9 cellular contexts compared by ENCODE assay signal in the genomic region with DNA sequence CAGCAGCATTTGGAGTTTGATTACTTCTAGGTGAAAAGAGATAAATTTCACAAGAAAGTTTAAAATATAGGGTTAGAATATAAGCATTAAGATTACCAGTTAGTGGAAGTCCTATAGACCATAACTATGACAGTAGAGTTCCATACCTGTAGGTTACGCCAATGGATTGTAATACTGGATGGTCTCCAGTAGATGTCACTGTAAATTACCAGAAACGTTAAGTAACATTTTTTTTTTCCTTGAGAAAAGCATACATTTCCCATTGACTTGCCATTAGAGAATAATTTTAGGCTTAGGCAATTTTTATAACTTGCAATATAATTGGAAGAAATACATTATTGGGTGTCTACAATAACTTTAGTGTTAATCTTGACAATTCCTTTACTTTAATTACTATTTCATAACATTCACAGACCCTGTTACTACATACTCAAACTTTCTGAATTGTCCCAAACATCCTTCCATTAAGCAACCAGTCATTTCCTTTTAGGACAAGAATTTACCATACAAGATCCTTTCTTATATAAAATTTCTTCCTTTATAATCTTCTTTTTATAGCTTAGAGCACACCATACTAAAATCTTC.
DNase-seq lines count a peak whose midpoint lies in the region; ATAC-seq and TF ChIP-seq lines count a peak whose summit lies in the region.
"Had no signal": no experiment of that assay in that cellular context is flagged by ENCODE, and none has a peak within 500 bp of the region (broad histone marks: within the 10 kb centered on the region; RNA-seq: fewer than 3 reads in every experiment).

No MANE protein-coding gene starts in this region.

- POLR2A ChIA-PET in CD4-positive, alpha-beta T cell (lab: Charles Lee) = no interaction called here

- no peak overlapping the region for H3K27ac Mint-ChIP-seq in CD4-positive, alpha-beta T cell
- H3K27ac Mint-ChIP-seq: memory B cell had no signal

- ATAC-seq in CD4-positive, alpha-beta T cell (ENCODE audit: poor library complexity) = no peak
- ATAC-seq in GM19035 (IDR thresholded peaks at IDR 0.05; ENCODE audit: unreplicated experiment) (peak; percentile 66), aorta (ENCODE audit: low FRiP score) (no peak)

- H3K9me3 ChIP-seq in CD4-positive, alpha-beta T cell (ENCODE audit: control insufficient read depth, low read length) = no peaks in the 10 kb centered on the region
- no peaks in the 10 kb centered on the region for H3K9me3 ChIP-seq in aorta (ENCODE audit: control insufficient read depth, low read length)

- no peak overlapping the region for H3K4me3 Mint-ChIP-seq in CD4-positive, alpha-beta T cell
- H3K4me3 Mint-ChIP-seq: memory B cell had no signal

- CTCF ChIA-PET in CD4-positive, alpha-beta T cell (lab: Charles Lee) = no interaction called here

- peak; percentile 16 for TF ChIP-seq CTCF in CD4-positive, alpha-beta T cell (IDR thresholded peaks at IDR 0.05)
- TF ChIP-seq CTCF in HL-60 (IDR thresholded peaks at IDR 0.05; ENCODE audit: insufficient read depth, low read length) = peak; percentile 28

- H3K9me3 Mint-ChIP-seq in CD4-positive, alpha-beta T cell = peaks cover 4% of the 10 kb centered on the region
- H3K9me3 Mint-ChIP-seq: memory B cell had no signal

- intact Hi-C loops in CD4-positive, alpha-beta T cell (cut with DNase I, micrococcal nuclease) = no loop called here
- intact Hi-C loops in aorta (cut with DNase I) = no loop called here

- H3K4me1 Mint-ChIP-seq in CD4-positive, alpha-beta T cell (ENCODE audit: low read depth) = no peaks in the 10 kb centered on the region
- H3K4me1 Mint-ChIP-seq: memory B cell had no signal

- WGBS in aorta, 2 donors = 6 to 14% methylated on average over 2 of the region's 2 CpGs

- H3K27ac ChIP-seq in CD4-positive, alpha-beta T cell (ENCODE audit: low read depth, low read length) = no peak overlapping the region
- no peak overlapping the region for H3K27ac ChIP-seq in HL-60 (replicated peaks)
- H3K27ac ChIP-seq in aorta (ENCODE audit: low read depth in 1 of 2, low read length in 2 of 2) = no peak overlapping the region

- no peaks in the 10 kb centered on the region for H3K36me3 ChIP-seq in H7 (replicated peaks; ENCODE audit: control insufficient read depth, insufficient read depth, low read length)
- H3K36me3 ChIP-seq in aorta (ENCODE audit: control insufficient read depth in 1 of 2, insufficient read depth in 2 of 2, low read length in 1 of 2) = no peaks in the 10 kb centered on the region

- no peaks in the 10 kb centered on the region for H3K36me3 Mint-ChIP-seq in CD4-positive, alpha-beta T cell (ENCODE audit: low read depth)
- H3K36me3 Mint-ChIP-seq: memory B cell had no signal

- H3K4me3 ChIP-seq in HL-60 (replicated peaks; ENCODE audit: insufficient read depth, low read length) (no peak overlapping the region), H7 (ENCODE audit: insufficient read depth, low read depth, low read length) (no peak overlapping the region), aorta (ENCODE audit: low read length in 2 of 2) (no peak overlapping the region)

- no peaks in the 10 kb centered on the region for H3K27me3 ChIP-seq in CD4-positive, alpha-beta T cell (ENCODE audit: control insufficient read depth, insufficient read depth, low read length)
- H3K27me3 ChIP-seq in HL-60 (ENCODE audit: insufficient read depth, poor library complexity, severe bottlenecking) = no peaks in the 10 kb centered on the region
- H3K27me3 ChIP-seq in H7 (ENCODE audit: control insufficient read depth, insufficient read depth, low read length) = no peaks in the 10 kb centered on the region
- peaks cover 0 to 2% of the 10 kb centered on the region in 2 donors for H3K27me3 ChIP-seq in aorta (ENCODE audit: control insufficient read depth in 1 of 2, insufficient read depth in 2 of 2, low read length in 1 of 2)

- no peaks in the 10 kb centered on the region for H3K27me3 Mint-ChIP-seq in CD4-positive, alpha-beta T cell
- H3K27me3 Mint-ChIP-seq: memory B cell had no signal

- DNase-seq in CD4-positive, alpha-beta T cell = no peak
- DNase-seq in HL-60 (ENCODE audit: low read depth in 1 of 2, low spot score in 1 of 2) (peak in 1 of 2 experiments; percentile 4), SW 1271 (lab: John Stamatoyannopoulos, UW) (peak; percentile 10 to 33), kidney tubule cell (ENCODE audit: low spot score) (peak; percentile 50), H7 (no peak), aorta (no peak)
- DNase-seq in stimulated activated naive CD4-positive, alpha-beta T cell treated with Interleukin-2 at 50 U/mL for 16 hours (lab: John Stamatoyannopoulos, UW) = no peak

- no peaks in the 10 kb centered on the region for H3K4me1 ChIP-seq in aorta (ENCODE audit: control insufficient read depth in 1 of 2, insufficient read depth in 2 of 2, low read length in 2 of 2)

Comparison
In these comparisons a context has a peak if more than half of its experiments do, and no peak if none do; other contexts are left out.
1. DNase-seq: peak in SW 1271 (2 of 2) and kidney tubule cell (single experiment); none in CD4-positive, alpha-beta T cell (0 of 10), stimulated activated naive CD4-positive, alpha-beta T cell treated with Interleukin-2 at 50 U/mL for 16 hours (single experiment), H7 (single experiment) and aorta (0 of 2).